Comparison of ENCODE assay signal across 2 cellular contexts in genomic region chr22:21874953-21875352, GRCh38.
TF ChIP-seq lines count a peak whose summit lies in the region.

No MANE protein-coding gene starts in this region.

TF ChIP-seq in HEK293, 187 proteins besides CTCF, POLR2A, EP300 and RAD21:
- peak; percentile 53 for TF ChIP-seq ZNF585B (tag by site-specific recombination; IDR thresholded peaks at IDR 0.05)
TF ChIP-seq in HEK293: peak in this region for 1; not testable (repeated sequence) for 186.

TF ChIP-seq in K562, 482 proteins besides CTCF, POLR2A, EP300 and RAD21:
- TF ChIP-seq ZNF384 (IDR thresholded peaks at IDR 0.05; ENCODE audit: low read depth, low read length): peak; percentile 87
